8 cellular contexts compared by ENCODE assay signal in the genomic region with DNA sequence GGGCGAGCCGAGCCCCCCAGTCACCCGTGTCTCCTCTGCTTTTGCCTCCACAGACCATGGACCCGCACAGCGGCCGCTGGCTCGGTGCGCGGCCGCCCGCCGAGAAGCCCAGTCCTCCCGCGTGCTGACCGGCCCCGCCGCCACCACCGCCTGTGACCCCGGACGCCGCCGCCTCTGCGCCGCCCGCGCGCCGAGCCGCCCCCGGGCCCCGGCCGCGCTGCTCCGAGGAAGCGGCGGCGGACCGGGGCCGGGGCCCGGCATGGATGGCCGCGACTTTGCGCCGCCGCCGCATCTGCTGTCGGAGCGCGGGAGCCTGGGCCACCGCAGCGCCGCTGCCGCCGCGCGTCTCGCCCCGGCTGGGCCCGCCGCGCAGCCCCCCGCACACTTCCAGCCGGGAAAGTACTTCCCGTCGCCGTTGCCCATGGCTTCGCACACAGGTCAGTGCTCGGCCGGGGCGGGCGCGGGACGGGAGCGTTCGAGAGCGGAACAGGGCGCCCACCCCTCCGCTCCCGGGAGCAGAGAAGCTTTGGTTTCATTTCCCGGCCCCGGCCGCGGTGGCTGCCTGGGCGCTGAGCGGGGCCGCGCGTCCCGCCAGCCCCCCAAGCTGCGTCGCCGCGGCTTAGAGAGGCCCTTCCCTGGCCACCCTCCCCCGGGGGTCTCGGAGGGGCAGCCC. TPM values are rescaled to one million over a fixed set of nuclear protein-coding genes. Genes with fewer than 3 reads are reported as not detected.
A peak's percentile ranks its signal among the peaks of the same experiment; 100 is the strongest.
DNase-seq lines count a peak whose midpoint lies in the region; ATAC-seq and TF ChIP-seq lines count a peak whose summit lies in the region.

No MANE protein-coding gene starts in this region.

- H4K20me1 ChIP-seq in MM.1S (ENCODE audit: insufficient read depth, low read length), result no peaks in the 10 kb centered on the region

- no peaks in the 10 kb centered on the region for H3K36me3 Mint-ChIP-seq in CD8-positive, alpha-beta memory T cell
- peaks cover 4% of the 10 kb centered on the region for H3K36me3 Mint-ChIP-seq in endothelial cell (ENCODE audit: low read depth, unreplicated experiment)
- peaks cover 15% of the 10 kb centered on the region for H3K36me3 Mint-ChIP-seq in neural crest cell (ENCODE audit: low read depth)

- H3K9me3 ChIP-seq in CD8-positive, alpha-beta memory T cell (ENCODE audit: low read length), result no peaks in the 10 kb centered on the region
- H3K9me3 ChIP-seq in MM.1S (replicated peaks; ENCODE audit: insufficient read depth, low read length), result no peaks in the 10 kb centered on the region

- peaks cover 48% of the 10 kb centered on the region for H3K4me1 ChIP-seq in CD8-positive, alpha-beta memory T cell (ENCODE audit: insufficient read depth, low read length)
- peaks cover 5% of the 10 kb centered on the region for H3K4me1 ChIP-seq in MM.1S (ENCODE audit: low read length)

- H3F3A ChIP-seq in MM.1S (ENCODE audit: insufficient read depth, low read length), result peaks cover 2% of the 10 kb centered on the region; the same call in 1 of the 2 replicates

- H3K4me3 ChIP-seq in CD8-positive, alpha-beta memory T cell (ENCODE audit: low read length), result peak overlapping the region; percentile 28
- H3K4me3 ChIP-seq in MM.1S (ENCODE audit: low read length), result no peak overlapping the region; the same call in 1 of the 2 replicates

- H3K4me1 Mint-ChIP-seq in CD8-positive, alpha-beta memory T cell, result peaks cover 21 to 32% (median 22%) of the 10 kb centered on the region in 3 donors
- peaks cover 31% of the 10 kb centered on the region for H3K4me1 Mint-ChIP-seq in endothelial cell (ENCODE audit: unreplicated experiment)
- peaks cover 64% of the 10 kb centered on the region for H3K4me1 Mint-ChIP-seq in neural crest cell

- POLR2A ChIA-PET in CD8-positive, alpha-beta memory T cell (lab: Charles Lee), result no interaction called here

- no peaks in the 10 kb centered on the region for H3K79me2 ChIP-seq in MM.1S (ENCODE audit: low read length)

- peak overlapping the region in 6 of 7 donors; percentile 85 to 96 (median 88) for H3K4me3 Mint-ChIP-seq in CD8-positive, alpha-beta memory T cell
- peak overlapping the region; percentile 88 for H3K4me3 Mint-ChIP-seq in endothelial cell (ENCODE audit: unreplicated experiment)
- peak overlapping the region; percentile 99 for H3K4me3 Mint-ChIP-seq in neural crest cell

- H3K27me3 Mint-ChIP-seq in CD8-positive, alpha-beta memory T cell, result peaks cover 67 to 70% of the 10 kb centered on the region in 2 donors
- H3K27me3 Mint-ChIP-seq in endothelial cell (ENCODE audit: unreplicated experiment) (peaks cover 20% of the 10 kb centered on the region), neural crest cell (ENCODE audit: low read depth) (peaks cover 33% of the 10 kb centered on the region)

- no peak for ATAC-seq in GM18520 (IDR thresholded peaks at IDR 0.05; ENCODE audit: unreplicated experiment)

- TF ChIP-seq CTCF in MM.1S (IDR thresholded peaks at IDR 0.05; ENCODE audit: low read length) (no peak), endothelial cell (IDR thresholded peaks at IDR 0.05; ENCODE audit: unreplicated experiment) (no peak), neural crest cell (conservative IDR thresholded peaks at IDR 0.05) (no peak)

- H3K9ac ChIP-seq in MM.1S (ENCODE audit: low read length), result no peak overlapping the region

- H3K9me2 ChIP-seq in MM.1S (replicated peaks; ENCODE audit: insufficient read depth, low read length), result no peaks in the 10 kb centered on the region

- CTCF ChIA-PET in CD8-positive, alpha-beta memory T cell (lab: Charles Lee), result no interaction called here

- DNase-seq in CD8-positive, alpha-beta memory T cell, result no peak
- DNase-seq in MM.1S (no peak), endothelial cell (ENCODE audit: low spot score) (no peak), neural crest cell (ENCODE audit: low read depth, low spot score) (no peak), G401 (ENCODE audit: low spot score) (no peak), NCI-H2081 treated with DMSO at 0.1 percent for 48 hours (lab: John Stamatoyannopoulos, UW) (no peak)
- no peak for DNase-seq in stimulated activated CD4-positive, alpha-beta T cell treated with anti-CD3 and anti-CD28 coated beads, Interleukin-4, amount 100 ng/mL, for 1 hour

- no peak overlapping the region for H2AFZ ChIP-seq in MM.1S (ENCODE audit: low read length)

- peak overlapping the region; percentile 51 for H3K27ac ChIP-seq in CD8-positive, alpha-beta memory T cell (ENCODE audit: low read depth, low read length)
- H3K27ac ChIP-seq in MM.1S (ENCODE audit: low read length), result no peak overlapping the region

- no peaks in the 10 kb centered on the region for H3K36me3 ChIP-seq in CD8-positive, alpha-beta memory T cell (ENCODE audit: insufficient read depth, low read length)
- no peaks in the 10 kb centered on the region for H3K36me3 ChIP-seq in MM.1S (replicated peaks; ENCODE audit: insufficient read depth, low read length)

- H3K27me3 ChIP-seq in CD8-positive, alpha-beta memory T cell (ENCODE audit: insufficient read depth, low read length, poor library complexity, severe bottlenecking), result peaks cover 80% of the 10 kb centered on the region
- peaks cover 92% of the 10 kb centered on the region for H3K27me3 ChIP-seq in MM.1S (replicated peaks; ENCODE audit: insufficient read depth, low read length)

- H3K9me3 Mint-ChIP-seq in CD8-positive, alpha-beta memory T cell, result peaks cover 0 to 3% (median 0%) of the 10 kb centered on the region in 5 donors
- H3K9me3 Mint-ChIP-seq in endothelial cell (ENCODE audit: unreplicated experiment) (no peaks in the 10 kb centered on the region), neural crest cell (no peaks in the 10 kb centered on the region)

- H3K27ac Mint-ChIP-seq in CD8-positive, alpha-beta memory T cell, result peak overlapping the region in 1 of 8 donors; percentile 65
- no peak overlapping the region for H3K27ac Mint-ChIP-seq in endothelial cell (ENCODE audit: unreplicated experiment)
- H3K27ac Mint-ChIP-seq in neural crest cell (ENCODE audit: unreplicated experiment), result no peak overlapping the region

- peak overlapping the region; percentile 29; the same call in 1 of the 2 replicates for H3K4me2 ChIP-seq in MM.1S (ENCODE audit: low read depth, low read length)

- in situ Hi-C loops in G401 (cut with HindIII; ENCODE audit: low sequenced_read_pairs), result loop anchor here (10.0 kb wide), 2 partner anchors 55 to 115 kb away; partner anchors contain the start of gene ACTG1

RNA-seq across cellular contexts. Expression of gene BAHCC1, which starts 4.4 kb away (rescaled TPM):
- total RNA-seq in CD8-positive, alpha-beta memory T cell, result not detected
- not detected for polyA plus RNA-seq in CD8-positive, alpha-beta memory T cell
- total RNA-seq in endothelial cell (ENCODE audit: unreplicated experiment) (10.7 TPM), neural crest cell (57.4 and 61.3 TPM in 2 replicates)
- total RNA-seq in G401 (2014; rRNA removed; shearing (Covaris generic)), result 5.3 and 9.6 TPM in 2 replicates
